In the genomic region with DNA sequence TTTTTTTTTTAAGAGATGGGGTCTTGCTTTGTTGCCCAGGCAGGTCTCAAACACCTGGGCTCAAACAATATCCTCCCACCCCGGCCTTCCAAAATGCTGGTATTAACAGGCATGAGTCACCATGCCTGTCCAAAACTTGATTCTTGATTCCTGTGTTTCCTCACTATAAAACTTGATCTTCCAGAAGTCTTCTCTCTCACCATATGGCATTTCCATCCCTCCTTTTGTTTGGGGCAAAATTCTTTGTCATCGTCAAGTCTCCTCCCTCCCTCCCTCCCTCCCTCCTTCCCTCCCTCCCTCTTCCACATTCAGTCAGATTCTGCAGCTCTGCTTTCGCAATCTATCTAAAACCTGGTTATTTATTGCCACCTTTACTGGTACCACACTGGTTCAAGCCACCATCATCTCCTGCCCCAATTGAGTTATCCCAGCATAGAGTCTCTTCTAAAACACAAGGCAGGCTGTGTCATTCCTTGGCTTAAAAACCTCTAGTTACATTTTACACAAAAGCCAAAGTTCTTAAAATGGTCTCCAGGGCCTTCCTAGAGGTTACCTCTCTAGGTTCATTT, we compare ENCODE assay signal across 2 cellular contexts.
TF ChIP-seq lines count a peak whose summit lies in the region.

No MANE protein-coding gene starts in this region.

TF ChIP-seq in SK-N-SH, 30 proteins besides CTCF, POLR2A, EP300 and RAD21:
- TF ChIP-seq, protein P1, sequence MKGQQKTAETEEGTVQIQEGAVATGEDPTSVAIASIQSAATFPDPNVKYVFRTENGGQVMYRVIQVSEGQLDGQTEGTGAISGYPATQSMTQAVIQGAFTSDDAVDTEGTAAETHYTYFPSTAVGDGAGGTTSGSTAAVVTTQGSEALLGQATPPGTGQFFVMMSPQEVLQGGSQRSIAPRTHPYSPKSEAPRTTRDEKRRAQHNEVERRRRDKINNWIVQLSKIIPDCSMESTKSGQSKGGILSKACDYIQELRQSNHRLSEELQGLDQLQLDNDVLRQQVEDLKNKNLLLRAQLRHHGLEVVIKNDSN (IDR thresholded peaks at IDR 0.05; ENCODE audit: borderline replicate concordance, low read depth), result no peak
- TF ChIP-seq FOXM1 (IDR thresholded peaks at IDR 0.05; ENCODE audit: low read depth) (no peak), PBX3 (IDR thresholded peaks at IDR 0.05) (peak; percentile 6; the same call in 1 of the 2 replicates), FOSL2 (IDR thresholded peaks at IDR 0.05; ENCODE audit: borderline replicate concordance, low read depth) (0 out of 2 replicates have a peak, but pooled peaks have one; percentile 8), TCF12 (IDR thresholded peaks at IDR 0.05) (peak; percentile 31)

TF ChIP-seq in SK-N-SH treated with all-trans-retinoic acid at 6 μM for 48 hours, 23 proteins besides CTCF, POLR2A, EP300 and RAD21:
- no peak for TF ChIP-seq ZFP3 (CRISPR knock-in tag; IDR thresholded peaks at IDR 0.05)
- no peak for TF ChIP-seq ESRRG (CRISPR knock-in tag; IDR thresholded peaks at IDR 0.05)
- TF ChIP-seq, protein P2, sequence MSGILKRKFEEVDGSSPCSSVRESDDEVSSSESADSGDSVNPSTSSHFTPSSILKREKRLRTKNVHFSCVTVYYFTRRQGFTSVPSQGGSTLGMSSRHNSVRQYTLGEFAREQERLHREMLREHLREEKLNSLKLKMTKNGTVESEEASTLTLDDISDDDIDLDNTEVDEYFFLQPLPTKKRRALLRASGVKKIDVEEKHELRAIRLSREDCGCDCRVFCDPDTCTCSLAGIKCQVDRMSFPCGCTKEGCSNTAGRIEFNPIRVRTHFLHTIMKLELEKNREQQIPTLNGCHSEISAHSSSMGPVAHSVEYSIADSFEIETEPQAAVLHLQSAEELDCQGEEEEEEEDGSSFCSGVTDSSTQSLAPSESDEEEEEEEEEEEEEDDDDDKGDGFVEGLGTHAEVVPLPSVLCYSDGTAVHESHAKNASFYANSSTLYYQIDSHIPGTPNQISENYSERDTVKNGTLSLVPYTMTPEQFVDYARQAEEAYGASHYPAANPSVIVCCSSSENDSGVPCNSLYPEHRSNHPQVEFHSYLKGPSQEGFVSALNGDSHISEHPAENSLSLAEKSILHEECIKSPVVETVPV (CRISPR knock-in tag; IDR thresholded peaks at IDR 0.05), result no peak
- no peak for TF ChIP-seq ARNTL (CRISPR knock-in tag; IDR thresholded peaks at IDR 0.05; ENCODE audit: borderline replicate concordance, low read depth)
- no peak for TF ChIP-seq CSDC2 (CRISPR knock-in tag; IDR thresholded peaks at IDR 0.05)
- TF ChIP-seq ZNF565 (CRISPR knock-in tag; conservative IDR thresholded peaks at IDR 0.05; ENCODE audit: low read depth), result no peak
- no peak for TF ChIP-seq ZNF8 (CRISPR knock-in tag; IDR thresholded peaks at IDR 0.05)
- no peak for TF ChIP-seq OSR1 (CRISPR knock-in tag; IDR thresholded peaks at IDR 0.05)
- TF ChIP-seq TOX (CRISPR knock-in tag; IDR thresholded peaks at IDR 0.05; ENCODE audit: borderline replicate concordance), result no peak
- TF ChIP-seq CREB5 (CRISPR knock-in tag; IDR thresholded peaks at IDR 0.05; ENCODE audit: low read depth), result no peak
- no peak for TF ChIP-seq BACH2 (CRISPR knock-in tag; IDR thresholded peaks at IDR 0.05; ENCODE audit: borderline replicate concordance)
- no peak for TF ChIP-seq ZFP30 (CRISPR knock-in tag; IDR thresholded peaks at IDR 0.05)
- no peak for TF ChIP-seq ZC3H10 (CRISPR knock-in tag; IDR thresholded peaks at IDR 0.05)
- TF ChIP-seq PPARA (CRISPR knock-in tag; IDR thresholded peaks at IDR 0.05; ENCODE audit: borderline replicate concordance), result no peak
- TF ChIP-seq GLIS3 (CRISPR knock-in tag; IDR thresholded peaks at IDR 0.05), result no peak
- no peak for TF ChIP-seq TCF4 (CRISPR knock-in tag; IDR thresholded peaks at IDR 0.05; ENCODE audit: borderline replicate concordance)
- TF ChIP-seq, protein P3, sequence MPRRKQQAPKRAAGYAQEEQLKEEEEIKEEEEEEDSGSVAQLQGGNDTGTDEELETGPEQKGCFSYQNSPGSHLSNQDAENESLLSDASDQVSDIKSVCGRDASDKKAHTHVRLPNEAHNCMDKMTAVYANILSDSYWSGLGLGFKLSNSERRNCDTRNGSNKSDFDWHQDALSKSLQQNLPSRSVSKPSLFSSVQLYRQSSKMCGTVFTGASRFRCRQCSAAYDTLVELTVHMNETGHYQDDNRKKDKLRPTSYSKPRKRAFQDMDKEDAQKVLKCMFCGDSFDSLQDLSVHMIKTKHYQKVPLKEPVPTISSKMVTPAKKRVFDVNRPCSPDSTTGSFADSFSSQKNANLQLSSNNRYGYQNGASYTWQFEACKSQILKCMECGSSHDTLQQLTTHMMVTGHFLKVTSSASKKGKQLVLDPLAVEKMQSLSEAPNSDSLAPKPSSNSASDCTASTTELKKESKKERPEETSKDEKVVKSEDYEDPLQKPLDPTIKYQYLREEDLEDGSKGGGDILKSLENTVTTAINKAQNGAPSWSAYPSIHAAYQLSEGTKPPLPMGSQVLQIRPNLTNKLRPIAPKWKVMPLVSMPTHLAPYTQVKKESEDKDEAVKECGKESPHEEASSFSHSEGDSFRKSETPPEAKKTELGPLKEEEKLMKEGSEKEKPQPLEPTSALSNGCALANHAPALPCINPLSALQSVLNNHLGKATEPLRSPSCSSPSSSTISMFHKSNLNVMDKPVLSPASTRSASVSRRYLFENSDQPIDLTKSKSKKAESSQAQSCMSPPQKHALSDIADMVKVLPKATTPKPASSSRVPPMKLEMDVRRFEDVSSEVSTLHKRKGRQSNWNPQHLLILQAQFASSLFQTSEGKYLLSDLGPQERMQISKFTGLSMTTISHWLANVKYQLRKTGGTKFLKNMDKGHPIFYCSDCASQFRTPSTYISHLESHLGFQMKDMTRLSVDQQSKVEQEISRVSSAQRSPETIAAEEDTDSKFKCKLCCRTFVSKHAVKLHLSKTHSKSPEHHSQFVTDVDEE (CRISPR knock-in tag; IDR thresholded peaks at IDR 0.05), result no peak
- TF ChIP-seq POU6F1 (CRISPR knock-in tag; IDR thresholded peaks at IDR 0.05; ENCODE audit: borderline replicate concordance, low read depth), result no peak
- no peak for TF ChIP-seq SNAI2 (CRISPR knock-in tag; IDR thresholded peaks at IDR 0.05)
